11 cellular contexts compared by ENCODE assay signal in the genomic region with DNA sequence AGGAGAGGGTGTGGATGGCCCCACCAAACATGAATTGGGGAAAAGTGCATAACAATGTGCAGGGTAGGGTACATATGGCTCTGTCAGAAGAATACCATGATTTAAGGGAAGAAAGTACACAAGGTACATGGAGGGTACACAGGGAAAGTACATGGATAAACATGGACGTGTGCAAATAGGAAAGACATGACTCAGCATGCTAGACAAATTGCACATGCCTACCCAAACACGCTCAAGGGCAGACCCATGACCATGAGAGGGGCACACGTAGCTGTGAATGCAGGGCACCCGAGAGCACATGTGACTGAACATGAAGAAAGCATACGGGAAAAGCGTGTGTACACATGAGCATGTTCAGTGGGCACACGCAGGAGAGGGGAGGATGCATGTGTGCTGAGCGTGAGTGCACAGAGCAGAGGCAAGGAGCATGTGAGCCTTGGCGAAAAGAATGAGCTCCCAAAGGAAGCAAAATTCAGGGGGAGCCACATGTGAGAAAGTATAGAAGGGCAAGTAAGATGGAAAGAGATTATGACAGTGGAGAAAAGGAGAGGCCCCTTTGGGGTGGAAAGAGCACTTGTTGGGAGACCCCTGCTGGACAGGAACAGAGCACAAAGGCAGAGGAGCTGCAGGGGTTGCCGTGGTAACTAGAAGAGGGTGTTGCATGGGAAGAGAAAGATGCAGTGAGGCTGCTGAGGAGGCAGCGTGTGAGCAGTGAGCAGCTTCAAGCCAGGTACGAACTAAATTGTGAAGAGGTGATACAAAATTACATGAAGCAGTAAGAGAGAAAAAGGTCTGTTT. TPM values are rescaled to one million over a fixed set of nuclear protein-coding genes. Genes with fewer than 3 reads are reported as not detected.
DNase-seq lines count a peak whose midpoint lies in the region; ATAC-seq, FAIRE-seq and TF ChIP-seq lines count a peak whose summit lies in the region.
"Had no signal": no experiment of that assay in that cellular context is flagged by ENCODE, and none has a peak within 500 bp of the region (broad histone marks: within the 10 kb centered on the region; RNA-seq: fewer than 3 reads in every experiment).

No MANE protein-coding gene starts in this region.

- peaks cover 34 to 45% of the 10 kb centered on the region in 2 donors for H3K36me3 Mint-ChIP-seq in CD4-positive, alpha-beta memory T cell

- H3K4me3 Mint-ChIP-seq in CD4-positive, alpha-beta memory T cell = no peak overlapping the region

- peaks cover 28% of the 10 kb centered on the region for H3K36me3 ChIP-seq in CD4-positive, alpha-beta memory T cell (ENCODE audit: insufficient read depth, low read length)
- H3K36me3 ChIP-seq: colonic mucosa had no signal

- no peaks in the 10 kb centered on the region for H3K9me3 ChIP-seq in CD4-positive, alpha-beta memory T cell (ENCODE audit: control insufficient read depth in 1 of 2, low read length in 2 of 2)
- H3K9me3 ChIP-seq: colonic mucosa, neutrophil had no signal

- no peak overlapping the region for H3K27ac ChIP-seq in CD4-positive, alpha-beta memory T cell (ENCODE audit: low read depth, low read length)
- H3K27ac ChIP-seq in foreskin keratinocyte = no peak overlapping the region
- H3K27ac ChIP-seq: colonic mucosa, neutrophil had no signal

- intact Hi-C loops in CD4-positive, alpha-beta memory T cell (cut with micrococcal nuclease) = no loop called here
- intact Hi-C loops in left ventricle myocardium superior (cut with micrococcal nuclease) = no loop called here

- ATAC-seq in foreskin keratinocyte (peak; percentile 31), GM21786 (IDR thresholded peaks at IDR 0.05; ENCODE audit: unreplicated experiment) (no peak), left ventricle myocardium superior (no peak)

- DNase-seq in CD4-positive, alpha-beta memory T cell = no peak
- peak; percentile 39 for DNase-seq in GM12891 (ENCODE audit: insufficient read length, low spot score)
- peak; percentile 6 for DNase-seq in RCC 7860 (ENCODE audit: low spot score)
- DNase-seq in foreskin keratinocyte = no peak
- DNase-seq in activated T-cell treated with anti-CD3 and anti-CD28 coated beads, Interleukin-2, amount 50 U/mL, for 48 hours = no peak
- no peak for DNase-seq in left ventricle myocardium superior
- no peak for DNase-seq in stimulated activated naive CD4-positive, alpha-beta T cell (lab: John Stamatoyannopoulos, UW)
- DNase-seq: colonic mucosa had no signal

- peak overlapping the region in 4 of 7 donors; percentile 11 to 75 (median 16) for H3K27ac Mint-ChIP-seq in CD4-positive, alpha-beta memory T cell

- H3K9me3 Mint-ChIP-seq in CD4-positive, alpha-beta memory T cell = no peaks in the 10 kb centered on the region

- no peaks in the 10 kb centered on the region for H3K27me3 Mint-ChIP-seq in CD4-positive, alpha-beta memory T cell

- FAIRE-seq in GM12891 (lab: Jason Lieb, UNC) (no peak), RCC 7860 (lab: Jason Lieb, UNC) (no peak)
- FAIRE-seq: GM19239 had no signal

- peak; percentile 37 for TF ChIP-seq CTCF in foreskin keratinocyte (conservative IDR thresholded peaks at IDR 0.05)

- TF ChIP-seq POLR2A in GM12891 (IDR thresholded peaks at IDR 0.05; ENCODE audit: low read depth, low read length) = no peak

- no peaks in the 10 kb centered on the region for H3K27me3 ChIP-seq in CD4-positive, alpha-beta memory T cell (ENCODE audit: insufficient read depth, low read length)
- no peaks in the 10 kb centered on the region for H3K27me3 ChIP-seq in foreskin keratinocyte
- H3K27me3 ChIP-seq: colonic mucosa, neutrophil had no signal

- no peaks in the 10 kb centered on the region for H3K4me1 ChIP-seq in CD4-positive, alpha-beta memory T cell (ENCODE audit: insufficient read depth, low read length)
- no peaks in the 10 kb centered on the region for H3K4me1 ChIP-seq in foreskin keratinocyte
- H3K4me1 ChIP-seq: colonic mucosa had no signal

- H3K4me3 ChIP-seq in CD4-positive, alpha-beta memory T cell (ENCODE audit: low read length in 2 of 2) = no peak overlapping the region
- H3K4me3 ChIP-seq: colonic mucosa had no signal

- CTCF ChIA-PET in CD4-positive, alpha-beta memory T cell (lab: Charles Lee; ENCODE audit: partially characterized antibody) = no interaction called here

- POLR2A ChIA-PET in CD4-positive, alpha-beta memory T cell (lab: Charles Lee; ENCODE audit: partially characterized antibody) = no interaction called here

- no peaks in the 10 kb centered on the region for H3K4me1 Mint-ChIP-seq in CD4-positive, alpha-beta memory T cell

TF ChIP-seq in GM12891, 5 proteins besides CTCF, POLR2A, EP300 and RAD21:
- TF ChIP-seq PAX5 (IDR thresholded peaks at IDR 0.05; ENCODE audit: insufficient read depth, low read length, severe bottlenecking) = no peak
- no peak for TF ChIP-seq POU2F2 (IDR thresholded peaks at IDR 0.05; ENCODE audit: low read depth, low read length)

RNA-seq across cellular contexts. Expression of gene OR2H2, which starts 17.8 kb away (rescaled TPM):
- not detected for total RNA-seq in CD4-positive, alpha-beta memory T cell
- polyA plus RNA-seq in CD4-positive, alpha-beta memory T cell = not detected
- polyA plus RNA-seq in GM12891 (2012; ENCODE audit: low read depth, missing spikeins) = not detected
- total RNA-seq in foreskin keratinocyte (not detected in 2 replicates), left ventricle myocardium superior (not detected)
- not detected in 2 replicates for polyA plus RNA-seq in foreskin keratinocyte
- total RNA-seq: colonic mucosa had no signal

RNA-seq across cellular contexts. Expression of gene GABBR1, which starts 30.2 kb away (rescaled TPM):
- 10 to 100 TPM; 58.1 to 58.9 TPM for total RNA-seq in CD4-positive, alpha-beta memory T cell
- polyA plus RNA-seq in CD4-positive, alpha-beta memory T cell = 1 to 10 TPM; 1.8 to 2.4 TPM
- polyA plus RNA-seq in GM12891 (2012; ENCODE audit: low read depth, missing spikeins) = 3.2 TPM
- total RNA-seq in foreskin keratinocyte (10.3 and 12.2 TPM in 2 replicates), left ventricle myocardium superior (22.6 TPM)
- 6.0 and 6.4 TPM in 2 replicates for polyA plus RNA-seq in foreskin keratinocyte

RNA-seq across cellular contexts. Expression of gene UBD, which starts 43.2 kb away (rescaled TPM):
- total RNA-seq in CD4-positive, alpha-beta memory T cell = not detected
- not detected for polyA plus RNA-seq in CD4-positive, alpha-beta memory T cell
- 60.4 TPM for polyA plus RNA-seq in GM12891 (2012; ENCODE audit: low read depth, missing spikeins)
- total RNA-seq in foreskin keratinocyte = not detected in 2 replicates
- polyA plus RNA-seq in foreskin keratinocyte = not detected in 2 replicates
- total RNA-seq in left ventricle myocardium superior = not detected

RNA-seq across cellular contexts. Expression of gene MOG, which starts 54.1 kb away (rescaled TPM):
- total RNA-seq in CD4-positive, alpha-beta memory T cell = not detected
- polyA plus RNA-seq in CD4-positive, alpha-beta memory T cell = not detected
- 0.41 TPM for polyA plus RNA-seq in GM12891 (2012; ENCODE audit: low read depth, missing spikeins)
- not detected in 2 replicates for total RNA-seq in foreskin keratinocyte
- not detected in 2 replicates for polyA plus RNA-seq in foreskin keratinocyte
- 5.4 TPM for total RNA-seq in left ventricle myocardium superior
- total RNA-seq: colonic mucosa had no signal

Comparison
In these comparisons a context has a peak if more than half of its experiments do, and no peak if none do; other contexts are left out.
1. DNase-seq: peak in GM12891 (single experiment) and RCC 7860 (single experiment); none in CD4-positive, alpha-beta memory T cell (0 of 5), foreskin keratinocyte (0 of 2), activated T-cell treated with anti-CD3 and anti-CD28 coated beads, Interleukin-2, amount 50 U/mL, for 48 hours (0 of 2), left ventricle myocardium superior (single experiment) and stimulated activated naive CD4-positive, alpha-beta T cell (0 of 6).